In genomic region chr5:80154749-80155148, GRCh38 we compare ENCODE assay signal across 24 cellular contexts.
DNase-seq lines count a peak whose midpoint lies in the region; ATAC-seq and TF ChIP-seq lines count a peak whose summit lies in the region.
"Had no signal": no experiment of that assay in that cellular context is flagged by ENCODE, and none has a peak within 500 bp of the region (broad histone marks: within the 10 kb centered on the region; RNA-seq: fewer than 3 reads in every experiment).

No MANE protein-coding gene starts in this region.

- no peaks in the 10 kb centered on the region for H3K27me3 Mint-ChIP-seq in activated naive CD4-positive, alpha-beta T cell treated with anti-CD3 and anti-CD28 coated beads, Interleukin-2, amount 10 ng/mL, durations not matched to agents 7 days and 5 days
- no peaks in the 10 kb centered on the region for H3K27me3 Mint-ChIP-seq in T-cell
- H3K27me3 Mint-ChIP-seq in progenitor cell of endocrine pancreas, result no peaks in the 10 kb centered on the region
- H3K27me3 Mint-ChIP-seq: IgD-negative memory B cell, naive B cell had no signal

- H3K27ac Mint-ChIP-seq in activated naive CD4-positive, alpha-beta T cell treated with anti-CD3 and anti-CD28 coated beads, Interleukin-2, amount 10 ng/mL, durations not matched to agents 7 days and 5 days, result peak overlapping the region; percentile 97
- H3K27ac Mint-ChIP-seq in T-cell (peak overlapping the region; percentile 94 to 96), progenitor cell of endocrine pancreas (peak overlapping the region; percentile 78)
- H3K27ac Mint-ChIP-seq: IgD-negative memory B cell had no signal

- no peak overlapping the region for H3K27ac ChIP-seq in caudate nucleus (ENCODE audit: low read depth, low read length)
- H3K27ac ChIP-seq: vagina had no signal

- peaks cover 85% of the 10 kb centered on the region for H3K36me3 Mint-ChIP-seq in activated naive CD4-positive, alpha-beta T cell treated with anti-CD3 and anti-CD28 coated beads, Interleukin-2, amount 10 ng/mL, durations not matched to agents 7 days and 5 days
- H3K36me3 Mint-ChIP-seq in T-cell, result peaks cover 62% of the 10 kb centered on the region
- H3K36me3 Mint-ChIP-seq in progenitor cell of endocrine pancreas (ENCODE audit: insufficient read depth), result peaks cover 64% of the 10 kb centered on the region

- ATAC-seq in T-cell (replicated peaks in 1 of 4) (no peak), Right ventricle myocardium superior (ENCODE audit: poor library complexity) (peak; percentile 78)
- ATAC-seq: pancreas, PC-3 had no signal

- POLR2A ChIA-PET in T-cell (lab: Charles Lee), result interaction anchor here (0.7 to 1.0 kb wide), 2 partner anchors 27 to 107 kb away, joined by 3 to 4 read pairs; no protein-coding TSS in a partner anchor

- DNase-seq in activated naive CD4-positive, alpha-beta T cell treated with anti-CD3 and anti-CD28 coated beads, Interleukin-2, amount 10 ng/mL, durations not matched to agents 7 days and 5 days, result no peak
- DNase-seq in activated naive CD4-positive, alpha-beta T cell treated with Interleukin-2 at 50 U/mL for 16 hours, result no peak
- DNase-seq in T-cell (no peak), Right ventricle myocardium superior (no peak), progenitor cell of endocrine pancreas (ENCODE audit: low spot score, unreplicated experiment) (no peak), caudate nucleus (lab: John Stamatoyannopoulos, UW) (no peak), SIG-M5 treated with dmso at 0.1 percent for 504 hours (lab: John Stamatoyannopoulos, UW; ENCODE audit: unreplicated experiment) (no peak)
- no peak for DNase-seq in stimulated activated CD4-positive, alpha-beta T cell treated with anti-CD3 and anti-CD28 coated beads, Interleukin-4, amount 100 ng/mL, for 24 hours
- DNase-seq: ACHN; activated CD8-positive, alpha-beta memory T cell treated with anti-CD3 and anti-CD28 coated beads, Interleukin-2, amount 50 U/mL, for 48 hours; C1 segment of cervical spinal cord; cerebellar nuclear complex; effector memory CD4-positive, alpha-beta T cell; GDM1; mesendoderm; naive B cell; NCI-H2081 treated with DMSO at 0.1 percent for 48 hours; pancreas; PC-3; SHP77 treated with DMSO at 0.1 percent for 48 hours; sigmoid colon; T-helper 1 cell had no signal

- intact Hi-C loops in Right ventricle myocardium superior (cut with DNase I), result no loop called here

- TF ChIP-seq CTCF in progenitor cell of endocrine pancreas (IDR thresholded peaks at IDR 0.05; ENCODE audit: unreplicated experiment), result no peak

- peaks cover 61% of the 10 kb centered on the region for H3K4me1 Mint-ChIP-seq in activated naive CD4-positive, alpha-beta T cell treated with anti-CD3 and anti-CD28 coated beads, Interleukin-2, amount 10 ng/mL, durations not matched to agents 7 days and 5 days
- H3K4me1 Mint-ChIP-seq in T-cell, result peaks cover 59 to 70% (median 70%) of the 10 kb centered on the region in 3 donors
- H3K4me1 Mint-ChIP-seq in progenitor cell of endocrine pancreas (ENCODE audit: low read depth), result peaks cover 53% of the 10 kb centered on the region

- CTCF ChIA-PET in activated naive CD4-positive, alpha-beta T cell treated with anti-CD3 and anti-CD28 coated beads, Interleukin-2, amount 10 ng/mL, durations not matched to agents 7 days and 5 days (lab: Charles Lee), result no interaction called here
- CTCF ChIA-PET in T-cell (lab: Charles Lee), result no interaction called here

- no peaks in the 10 kb centered on the region for H3K9me3 Mint-ChIP-seq in activated naive CD4-positive, alpha-beta T cell treated with anti-CD3 and anti-CD28 coated beads, Interleukin-2, amount 10 ng/mL, durations not matched to agents 7 days and 5 days
- H3K9me3 Mint-ChIP-seq in T-cell (no peaks in the 10 kb centered on the region), progenitor cell of endocrine pancreas (ENCODE audit: low read depth) (no peaks in the 10 kb centered on the region)
- H3K9me3 Mint-ChIP-seq: IgD-negative memory B cell, naive B cell had no signal

- H3K4me3 Mint-ChIP-seq in activated naive CD4-positive, alpha-beta T cell treated with anti-CD3 and anti-CD28 coated beads, Interleukin-2, amount 10 ng/mL, durations not matched to agents 7 days and 5 days, result no peak overlapping the region
- H3K4me3 Mint-ChIP-seq in T-cell, result peak overlapping the region in 1 of 3 donors; percentile 66
- no peak overlapping the region for H3K4me3 Mint-ChIP-seq in progenitor cell of endocrine pancreas (ENCODE audit: low read depth)
- H3K4me3 Mint-ChIP-seq: IgD-negative memory B cell, naive B cell had no signal
